10 cellular contexts compared by ENCODE assay signal in genomic region chr12:571795-572531, GRCh38.
A peak's percentile ranks its signal among the peaks of the same experiment; 100 is the strongest.
DNase-seq lines count a peak whose midpoint lies in the region; ATAC-seq, FAIRE-seq and TF ChIP-seq lines count a peak whose summit lies in the region.
"Had no signal": no experiment of that assay in that cellular context is flagged by ENCODE, and none has a peak within 500 bp of the region (broad histone marks: within the 10 kb centered on the region; RNA-seq: fewer than 3 reads in every experiment).

No MANE protein-coding gene starts in this region.

- no peak overlapping the region for H3K4me3 ChIP-seq in astrocyte (ENCODE audit: insufficient read depth, low read depth, low read length)
- H3K4me3 ChIP-seq in left lung, result no peak overlapping the region
- H3K4me3 ChIP-seq in thyroid gland (replicated peaks in 1 of 3), result no peak overlapping the region

- H3K27ac Mint-ChIP-seq in activated CD4-positive, alpha-beta T cell treated with anti-CD3 and anti-CD28 coated beads, Interleukin-2, amount 10 ng/mL, durations not matched to agents 7 days and 5 days, result peak overlapping the region; percentile 41
- no peak overlapping the region for H3K27ac Mint-ChIP-seq in astrocyte (ENCODE audit: unreplicated experiment)
- H3K27ac Mint-ChIP-seq: activated CD8-positive, alpha-beta T cell treated with anti-CD3 and anti-CD28 coated beads, Interleukin-2, amount 10 ng/mL, durations not matched to agents 7 days and 5 days had no signal

- peaks cover 75% of the 10 kb centered on the region for H3K4me1 Mint-ChIP-seq in activated CD4-positive, alpha-beta T cell treated with anti-CD3 and anti-CD28 coated beads, Interleukin-2, amount 10 ng/mL, durations not matched to agents 7 days and 5 days
- peaks cover 20% of the 10 kb centered on the region for H3K4me1 Mint-ChIP-seq in astrocyte (ENCODE audit: low read depth, unreplicated experiment)

- CTCF ChIA-PET in activated CD4-positive, alpha-beta T cell treated with anti-CD3 and anti-CD28 coated beads, Interleukin-2, amount 10 ng/mL, durations not matched to agents 7 days and 5 days (lab: Charles Lee), result interaction anchor here (1.2 to 2.8 kb wide), 6 partner anchors 118 to 378 kb away, joined by 3 to 14 read pairs (median 4); partner anchors contain the start of gene RAD52

- H3K9ac ChIP-seq in astrocyte (ENCODE audit: low read length), result peak overlapping the region; percentile 21

- H3K9me3 ChIP-seq in astrocyte (ENCODE audit: insufficient read depth, low read depth, low read length) (no peaks in the 10 kb centered on the region), left lung (no peaks in the 10 kb centered on the region), thyroid gland (no peaks in the 10 kb centered on the region)

- POLR2A ChIA-PET in activated CD4-positive, alpha-beta T cell treated with anti-CD3 and anti-CD28 coated beads, Interleukin-2, amount 10 ng/mL, durations not matched to agents 7 days and 5 days (lab: Charles Lee), result interaction anchor here (0.6 kb wide), 1 partner anchor 236 kb away, joined by 3 read pairs; no protein-coding TSS in a partner anchor

- no peak for TF ChIP-seq POLR2A in thyroid gland (IDR thresholded peaks at IDR 0.05)

- H3K27me3 Mint-ChIP-seq in activated CD4-positive, alpha-beta T cell treated with anti-CD3 and anti-CD28 coated beads, Interleukin-2, amount 10 ng/mL, durations not matched to agents 7 days and 5 days, result no peaks in the 10 kb centered on the region
- H3K27me3 Mint-ChIP-seq in astrocyte (ENCODE audit: low read depth, unreplicated experiment), result peaks cover 7% of the 10 kb centered on the region

- peaks cover 14% of the 10 kb centered on the region for H3K36me3 Mint-ChIP-seq in activated CD4-positive, alpha-beta T cell treated with anti-CD3 and anti-CD28 coated beads, Interleukin-2, amount 10 ng/mL, durations not matched to agents 7 days and 5 days (ENCODE audit: low read depth)
- H3K36me3 Mint-ChIP-seq in astrocyte (ENCODE audit: low read depth, unreplicated experiment), result no peaks in the 10 kb centered on the region

- H3K4me1 ChIP-seq in astrocyte (ENCODE audit: insufficient read depth, low read length) (peaks cover 25% of the 10 kb centered on the region), left lung (peaks cover 16 to 51% of the 10 kb centered on the region in 2 donors), thyroid gland (peaks cover 8 to 39% of the 10 kb centered on the region in 2 donors)

- H2AFZ ChIP-seq in astrocyte (ENCODE audit: low read depth, low read length), result peak overlapping the region; percentile 44

- peak overlapping the region; percentile 90 for H3K4me2 ChIP-seq in astrocyte (ENCODE audit: low read length)

- FAIRE-seq in astrocyte (lab: Jason Lieb, UNC), result no peak

- no peaks in the 10 kb centered on the region for H4K20me1 ChIP-seq in astrocyte (ENCODE audit: insufficient read depth, low read length)

- H3K27ac ChIP-seq in astrocyte (ENCODE audit: low read depth, low read length) (peak overlapping the region; percentile 8), left lung (peak overlapping the region; percentile 81 to 87), thyroid gland (peak overlapping the region in 2 of 3 donors; percentile 52 to 79)

- DNase-seq in activated CD4-positive, alpha-beta T cell treated with anti-CD3 and anti-CD28 coated beads, Interleukin-2, amount 10 ng/mL, durations not matched to agents 7 days and 5 days, result no peak
- DNase-seq in activated CD4-positive, alpha-beta T cell treated with anti-CD3 and anti-CD28 coated beads for 4 hours, result no peak
- DNase-seq in astrocyte (ENCODE audit: low read depth) (no peak), left lung (no peak), thyroid gland (no peak), cerebellum (ENCODE audit: low spot score) (no peak)
- DNase-seq: activated CD8-positive, alpha-beta T cell treated with anti-CD3 and anti-CD28 coated beads, Interleukin-2, amount 10 ng/mL, durations not matched to agents 7 days and 5 days; AML-193 had no signal

- ATAC-seq in left lung (no peak), HG03469 (IDR thresholded peaks at IDR 0.05; ENCODE audit: unreplicated experiment) (no peak), GM21786 (IDR thresholded peaks at IDR 0.05; ENCODE audit: unreplicated experiment) (no peak)
- ATAC-seq: activated CD8-positive, alpha-beta T cell treated with anti-CD3 and anti-CD28 coated beads, Interleukin-2, amount 10 ng/mL, durations not matched to agents 7 days and 5 days had no signal

- H3K9me3 Mint-ChIP-seq in activated CD4-positive, alpha-beta T cell treated with anti-CD3 and anti-CD28 coated beads, Interleukin-2, amount 10 ng/mL, durations not matched to agents 7 days and 5 days, result peaks cover 4% of the 10 kb centered on the region
- H3K9me3 Mint-ChIP-seq in astrocyte (ENCODE audit: unreplicated experiment), result peaks cover 8% of the 10 kb centered on the region

- H3K27me3 ChIP-seq in astrocyte (ENCODE audit: insufficient read depth, low read length) (no peaks in the 10 kb centered on the region), left lung (no peaks in the 10 kb centered on the region), thyroid gland (peaks cover 3% of the 10 kb centered on the region)

- H3K79me2 ChIP-seq in astrocyte (ENCODE audit: insufficient read depth, low read length), result no peaks in the 10 kb centered on the region

- 75 to 84% methylated on average over 16 to 19 of the region's 19 CpGs for WGBS in thyroid gland, 2 donors

- H3K36me3 ChIP-seq in astrocyte (ENCODE audit: insufficient read depth, low read length) (no peaks in the 10 kb centered on the region), left lung (no peaks in the 10 kb centered on the region), thyroid gland (no peaks in the 10 kb centered on the region)

- intact Hi-C loops in left lung (cut with DNase I), result loop anchor here in 1 of 2 donors (5.0 to 10.0 kb wide), 3 partner anchors 180 to 373 kb away; partner anchors contain the start of genes RAD52 and WNK1
- intact Hi-C loops in thyroid gland (cut with DNase I), result loop anchor here (5.0 to 10.0 kb wide), 2 partner anchors 380 to 1013 kb away; no protein-coding TSS in a partner anchor

- no peak overlapping the region for H3K4me3 Mint-ChIP-seq in activated CD4-positive, alpha-beta T cell treated with anti-CD3 and anti-CD28 coated beads, Interleukin-2, amount 10 ng/mL, durations not matched to agents 7 days and 5 days
- no peak overlapping the region for H3K4me3 Mint-ChIP-seq in astrocyte (ENCODE audit: unreplicated experiment)

- TF ChIP-seq CTCF in astrocyte (IDR thresholded peaks at IDR 0.05; ENCODE audit: insufficient read depth, low read depth, low read length), result no peak
- no peak for TF ChIP-seq CTCF in left lung (IDR thresholded peaks at IDR 0.05)
- no peak for TF ChIP-seq CTCF in thyroid gland (IDR thresholded peaks at IDR 0.05)

Comparison
In these comparisons a context has a peak if more than half of its experiments do, and no peak if none do; other contexts are left out.
1. H3K27ac ChIP-seq: peak in every context shown above with its lines; median percentile 84 in left lung; 66 in thyroid gland; 8 in astrocyte.